1 cellular context compared by ENCODE assay signal in genomic region chr20:45358282-45359068, GRCh38.
TF ChIP-seq lines count a peak whose summit lies in the region.

No MANE protein-coding gene starts in this region.

TF ChIP-seq in GM23338, 12 proteins besides CTCF, POLR2A, EP300 and RAD21 (continued from another document):
- TF ChIP-seq ETS1 (IDR thresholded peaks at IDR 0.05), result no peak
- no peak for TF ChIP-seq ZNF462 (CRISPR knock-in tag; IDR thresholded peaks at IDR 0.05)
- no peak for TF ChIP-seq EZH2 (IDR thresholded peaks at IDR 0.05; ENCODE audit: low read depth, unreplicated experiment)
- TF ChIP-seq JUNB (IDR thresholded peaks at IDR 0.05; ENCODE audit: unreplicated experiment), result no peak
- TF ChIP-seq ZNF114 (CRISPR knock-in tag; IDR thresholded peaks at IDR 0.05), result no peak
- no peak for TF ChIP-seq REST (IDR thresholded peaks at IDR 0.05; ENCODE audit: unreplicated experiment)
- no peak for TF ChIP-seq STAT1 (IDR thresholded peaks at IDR 0.05; ENCODE audit: unreplicated experiment)
- no peak for TF ChIP-seq CREB1 (CRISPR knock-in tag; IDR thresholded peaks at IDR 0.05; ENCODE audit: low read depth)
